12 cellular contexts compared by ENCODE assay signal in genomic region chr10:625751-626711, GRCh38.
DNase-seq lines count a peak whose midpoint lies in the region; ATAC-seq and TF ChIP-seq lines count a peak whose summit lies in the region.
"Had no signal": no experiment of that assay in that cellular context is flagged by ENCODE, and none has a peak within 500 bp of the region (broad histone marks: within the 10 kb centered on the region; RNA-seq: fewer than 3 reads in every experiment).

No MANE protein-coding gene starts in this region.

- H3K4me3 Mint-ChIP-seq in activated T-helper 2 cell treated with anti-CD3 and anti-CD28 coated beads, Interferon-gamma antibody, Interleukin-2, Interleukin-4, amounts not matched to agents 10 μg/mL and 5 μg/mL and 100 μg/mL, durations not matched to agents 14 hours and 24 hours and 36 hours (ENCODE audit: low read depth): no peak overlapping the region
- H3K4me3 Mint-ChIP-seq: activated naive CD8-positive, alpha-beta T cell treated with anti-CD3 and anti-CD28 coated beads, Interleukin-2, amount 10 ng/mL, durations not matched to agents 7 days and 5 days; T-helper 17 cell had no signal

- peaks cover 7% of the 10 kb centered on the region for H3K27me3 Mint-ChIP-seq in activated T-helper 2 cell treated with anti-CD3 and anti-CD28 coated beads, Interferon-gamma antibody, Interleukin-2, Interleukin-4, amounts not matched to agents 10 μg/mL and 5 μg/mL and 100 μg/mL, durations not matched to agents 14 hours and 24 hours and 36 hours (ENCODE audit: low read depth)

- H4K20me1 ChIP-seq in fibroblast of lung (ENCODE audit: control insufficient read depth, extremely low read depth, insufficient read depth, low read length): no peaks in the 10 kb centered on the region

- no peak overlapping the region for H2AK5ac ChIP-seq in trophoblast cell (ENCODE audit: low read length)

- H3K4me2 ChIP-seq in fibroblast of lung (ENCODE audit: extremely low read depth, insufficient read depth, low read length) (no peak overlapping the region), trophoblast cell (ENCODE audit: low read length) (no peak overlapping the region)

- peak overlapping the region; percentile 29 for H4K91ac ChIP-seq in trophoblast cell (ENCODE audit: low read depth, low read length)

- H3K4me1 Mint-ChIP-seq in activated T-helper 2 cell treated with anti-CD3 and anti-CD28 coated beads, Interferon-gamma antibody, Interleukin-2, Interleukin-4, amounts not matched to agents 10 μg/mL and 5 μg/mL and 100 μg/mL, durations not matched to agents 14 hours and 24 hours and 36 hours (ENCODE audit: low read depth): no peaks in the 10 kb centered on the region
- H3K4me1 Mint-ChIP-seq: activated naive CD8-positive, alpha-beta T cell treated with anti-CD3 and anti-CD28 coated beads, Interleukin-2, amount 10 ng/mL, durations not matched to agents 7 days and 5 days had no signal

- no peak overlapping the region for H3K14ac ChIP-seq in trophoblast cell (ENCODE audit: low read length)

- H3K4ac ChIP-seq in trophoblast cell (ENCODE audit: low read depth, low read length): no peak overlapping the region

- WGBS in trophoblast cell (ENCODE audit: extremely low coverage, insufficient coverage, insufficient read length): no CpG with 5 or more reads among the region's 21 CpGs

- H2AFZ ChIP-seq in fibroblast of lung (ENCODE audit: low read length) (no peak overlapping the region), trophoblast cell (ENCODE audit: insufficient read depth, low read length, poor library complexity) (no peak overlapping the region)

- H3K9ac ChIP-seq in fibroblast of lung (ENCODE audit: insufficient read depth, low read length): no peak overlapping the region
- no peak overlapping the region for H3K9ac ChIP-seq in trophoblast cell (ENCODE audit: low read length)

- no peaks in the 10 kb centered on the region for H3K36me3 Mint-ChIP-seq in activated T-helper 2 cell treated with anti-CD3 and anti-CD28 coated beads, Interferon-gamma antibody, Interleukin-2, Interleukin-4, amounts not matched to agents 10 μg/mL and 5 μg/mL and 100 μg/mL, durations not matched to agents 14 hours and 24 hours and 36 hours (ENCODE audit: low read depth)
- H3K36me3 Mint-ChIP-seq: activated naive CD8-positive, alpha-beta T cell treated with anti-CD3 and anti-CD28 coated beads, Interleukin-2, amount 10 ng/mL, durations not matched to agents 7 days and 5 days had no signal

- no peak for DNase-seq in left ventricle myocardium inferior
- no peak for DNase-seq in Right ventricle myocardium superior
- DNase-seq in fibroblast of lung (ENCODE audit: low read depth in 2 of 2): no peak
- no peak for DNase-seq in trophoblast cell
- DNase-seq in vagina (ENCODE audit: extremely low spot score in 2 of 2): no peak
- DNase-seq in activated CD8-positive, alpha-beta memory T cell treated with anti-CD3 and anti-CD28 coated beads for 24 hours: no peak
- no peak for DNase-seq in activated T-helper 2 cell treated with anti-CD3 and anti-CD28 coated beads, Interferon-gamma antibody, Interleukin-2, Interleukin-4, amounts not matched to agents 10 μg/mL and 5 μg/mL and 100 μg/mL, durations not matched to agents 14 hours and 24 hours and 36 hours (ENCODE audit: low spot score)
- DNase-seq in stimulated activated naive CD4-positive, alpha-beta T cell (lab: John Stamatoyannopoulos, UW): no peak
- DNase-seq: activated naive CD8-positive, alpha-beta T cell treated with anti-CD3 and anti-CD28 coated beads, Interleukin-2, amount 10 ng/mL, durations not matched to agents 7 days and 5 days; NK-92 treated with Interleukin-12 subunit alpha and Interleukin-12 subunit beta, amount 100 ng/mL, for 24 hours; T-helper 17 cell had no signal

- H4K8ac ChIP-seq in trophoblast cell (ENCODE audit: low read depth, low read length): no peak overlapping the region

- H2BK120ac ChIP-seq in trophoblast cell (ENCODE audit: insufficient read depth, low read length, poor library complexity): peak overlapping the region; percentile 0

- H3K4me3 ChIP-seq in left ventricle myocardium inferior: peak overlapping the region; percentile 52
- H3K4me3 ChIP-seq in fibroblast of lung (replicated peaks in 1 of 4; ENCODE audit: control extremely low read depth in 1 of 4, insufficient read depth in 1 of 4, low read depth in 3 of 4, low read length in 4 of 4): no peak overlapping the region
- H3K4me3 ChIP-seq in trophoblast cell (ENCODE audit: low read depth, low read length): no peak overlapping the region
- peak overlapping the region in 1 of 2 donors; percentile 18 for H3K4me3 ChIP-seq in vagina
- H3K4me3 ChIP-seq: pancreas had no signal

- intact Hi-C loops in left ventricle myocardium inferior (cut with micrococcal nuclease): no loop called here
- intact Hi-C loops in Right ventricle myocardium superior (cut with DNase I): no loop called here
- intact Hi-C loops in vagina (cut with DNase I): no loop called here
- intact Hi-C loops in activated T-helper 2 cell treated with anti-CD3 and anti-CD28 coated beads, Interferon-gamma antibody, Interleukin-2, Interleukin-4, amounts not matched to agents 10 μg/mL and 5 μg/mL and 100 μg/mL, durations not matched to agents 14 hours and 24 hours and 36 hours (cut with micrococcal nuclease): no loop called here

- H3K18ac ChIP-seq in trophoblast cell (ENCODE audit: low read length): peak overlapping the region; percentile 13

- H3K79me1 ChIP-seq in trophoblast cell (ENCODE audit: low read length): peaks cover 14% of the 10 kb centered on the region

- no peak overlapping the region for H3K23ac ChIP-seq in trophoblast cell (ENCODE audit: low read length)

- TF ChIP-seq POLR2A in vagina (IDR thresholded peaks at IDR 0.05): no peak

- TF ChIP-seq CTCF in left ventricle myocardium inferior (IDR thresholded peaks at IDR 0.05; ENCODE audit: borderline replicate concordance) (no peak), fibroblast of lung (conservative IDR thresholded peaks at IDR 0.05 in 1 of 2, IDR thresholded peaks at IDR 0.05 in 1 of 2; ENCODE audit: low read depth in 1 of 2, low read length in 2 of 2) (no peak), vagina (IDR thresholded peaks at IDR 0.05) (no peak)

- H3K36me3 ChIP-seq in left ventricle myocardium inferior (no peaks in the 10 kb centered on the region), fibroblast of lung (ENCODE audit: control insufficient read depth, insufficient read depth, low read length) (no peaks in the 10 kb centered on the region), trophoblast cell (ENCODE audit: control insufficient read depth in 1 of 2, insufficient read depth in 2 of 2, low read length in 2 of 2) (peaks cover 3 to 6% of the 10 kb centered on the region in 2 experiments), vagina (no peaks in the 10 kb centered on the region)
- H3K36me3 ChIP-seq: pancreas had no signal

- no peaks in the 10 kb centered on the region for H3K9me3 ChIP-seq in left ventricle myocardium inferior (replicated peaks)
- H3K9me3 ChIP-seq in fibroblast of lung (ENCODE audit: control insufficient read depth, insufficient read depth, low read depth, low read length): no peaks in the 10 kb centered on the region
- H3K9me3 ChIP-seq in trophoblast cell (ENCODE audit: insufficient read depth, low read depth, low read length): peaks cover 2% of the 10 kb centered on the region
- H3K9me3 ChIP-seq in vagina: no peaks in the 10 kb centered on the region
- H3K9me3 ChIP-seq: pancreas had no signal

- H3K79me2 ChIP-seq in fibroblast of lung (ENCODE audit: control insufficient read depth, insufficient read depth, low read length) (peaks cover 30% of the 10 kb centered on the region), trophoblast cell (ENCODE audit: control insufficient read depth, insufficient read depth, low read length, poor library complexity) (peaks cover 6% of the 10 kb centered on the region)

- no peaks in the 10 kb centered on the region for H3K9me3 Mint-ChIP-seq in activated T-helper 2 cell treated with anti-CD3 and anti-CD28 coated beads, Interferon-gamma antibody, Interleukin-2, Interleukin-4, amounts not matched to agents 10 μg/mL and 5 μg/mL and 100 μg/mL, durations not matched to agents 14 hours and 24 hours and 36 hours
- H3K9me3 Mint-ChIP-seq: activated naive CD8-positive, alpha-beta T cell treated with anti-CD3 and anti-CD28 coated beads, Interleukin-2, amount 10 ng/mL, durations not matched to agents 7 days and 5 days had no signal

- H4K12ac ChIP-seq in trophoblast cell (ENCODE audit: low read depth, low read length): no peak overlapping the region

- peak overlapping the region; percentile 94 for H3K27ac ChIP-seq in left ventricle myocardium inferior (replicated peaks)
- H3K27ac ChIP-seq in fibroblast of lung (ENCODE audit: insufficient read depth, low read length): peak overlapping the region; percentile 73
- peak overlapping the region; percentile 81 for H3K27ac ChIP-seq in trophoblast cell (ENCODE audit: low read depth, low read length)
- peak overlapping the region; percentile 72 for H3K27ac ChIP-seq in vagina

- H2BK12ac ChIP-seq in trophoblast cell (ENCODE audit: low read length): no peak overlapping the region

- no peak overlapping the region for H3K27ac Mint-ChIP-seq in activated T-helper 2 cell treated with anti-CD3 and anti-CD28 coated beads, Interferon-gamma antibody, Interleukin-2, Interleukin-4, amounts not matched to agents 10 μg/mL and 5 μg/mL and 100 μg/mL, durations not matched to agents 14 hours and 24 hours and 36 hours
- H3K27ac Mint-ChIP-seq: activated naive CD8-positive, alpha-beta T cell treated with anti-CD3 and anti-CD28 coated beads, Interleukin-2, amount 10 ng/mL, durations not matched to agents 7 days and 5 days; T-helper 17 cell had no signal

- ATAC-seq in Right ventricle myocardium superior (ENCODE audit: poor library complexity): no peak
- ATAC-seq: T-helper 17 cell had no signal

- H3K4me1 ChIP-seq in left ventricle myocardium inferior (peaks cover 72% of the 10 kb centered on the region), fibroblast of lung (ENCODE audit: control insufficient read depth, extremely low read depth, insufficient read depth, low read length) (peaks cover 18% of the 10 kb centered on the region), trophoblast cell (ENCODE audit: control insufficient read depth in 1 of 2, insufficient read depth in 2 of 2, low read length in 2 of 2) (peaks cover 21 to 23% of the 10 kb centered on the region in 2 experiments), vagina (peaks cover 43% of the 10 kb centered on the region)

- H3K27me3 ChIP-seq in left ventricle myocardium inferior (ENCODE audit: low read depth) (no peaks in the 10 kb centered on the region), fibroblast of lung (ENCODE audit: control insufficient read depth, insufficient read depth, low read length) (no peaks in the 10 kb centered on the region), trophoblast cell (ENCODE audit: insufficient read depth, low read length) (no peaks in the 10 kb centered on the region), vagina (no peaks in the 10 kb centered on the region)
- H3K27me3 ChIP-seq: pancreas had no signal

- no peak overlapping the region for H2BK5ac ChIP-seq in trophoblast cell (ENCODE audit: low read depth, low read length, poor library complexity)
